8 cellular contexts compared by ENCODE assay signal in the genomic region with DNA sequence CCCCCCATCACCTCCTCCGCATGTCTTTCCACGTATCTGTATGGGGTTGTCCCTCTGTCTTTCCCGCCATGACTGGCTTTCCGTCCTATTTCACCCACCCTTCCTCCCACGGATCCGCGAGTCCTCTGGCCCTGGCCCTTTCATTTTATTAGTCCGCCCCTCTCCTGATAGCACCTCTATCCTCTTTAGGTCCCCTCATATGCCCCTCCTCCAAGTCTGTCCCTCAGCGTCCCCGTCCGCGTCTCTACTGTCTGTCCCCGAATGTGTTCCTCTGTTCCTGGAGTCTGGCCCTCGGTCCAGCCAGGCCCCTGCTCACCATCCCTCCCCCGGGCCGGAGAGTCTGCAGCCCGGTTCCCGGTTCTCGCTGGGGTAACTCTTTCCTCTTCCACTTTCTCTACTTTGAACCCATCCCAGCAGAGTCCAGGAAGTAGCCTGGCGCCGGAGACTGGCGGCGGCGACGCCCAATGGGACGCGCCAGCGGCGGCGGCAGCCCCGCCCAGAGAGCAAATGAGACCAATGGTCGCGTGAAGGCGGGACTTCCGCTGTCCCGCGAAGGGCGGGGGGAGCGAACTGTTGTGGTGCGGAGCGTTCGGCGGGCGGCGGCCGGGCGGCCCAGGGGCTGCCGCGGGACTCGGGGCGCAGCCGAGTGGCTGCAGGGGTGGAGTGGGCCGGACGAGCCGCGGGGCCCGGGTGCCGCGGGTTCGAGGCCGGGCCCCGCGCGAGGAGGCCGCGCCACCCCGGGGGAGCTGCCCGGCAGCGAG. TPM values are rescaled to one million over a fixed set of nuclear protein-coding genes. Genes with fewer than 3 reads are reported as not detected.
DNase-seq lines count a peak whose midpoint lies in the region; ATAC-seq and TF ChIP-seq lines count a peak whose summit lies in the region.

A gene with protein sequence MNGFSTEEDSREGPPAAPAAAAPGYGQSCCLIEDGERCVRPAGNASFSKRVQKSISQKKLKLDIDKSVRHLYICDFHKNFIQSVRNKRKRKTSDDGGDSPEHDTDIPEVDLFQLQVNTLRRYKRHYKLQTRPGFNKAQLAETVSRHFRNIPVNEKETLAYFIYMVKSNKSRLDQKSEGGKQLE (plus strand): TSS at position 576 of the 761 bp plus-strand sequence. CDS start 608 bp downstream, outside the sequence.

- peaks cover 63% of the 10 kb centered on the region for H3K36me3 Mint-ChIP-seq in CD4-positive, alpha-beta T cell (ENCODE audit: low read depth)
- peaks cover 30% of the 10 kb centered on the region for H3K36me3 Mint-ChIP-seq in activated CD4-positive, alpha-beta memory T cell treated with anti-CD3 and anti-CD28 coated beads for 36 hours

- peaks cover 0 to 10% (median 0%) of the 10 kb centered on the region in 4 donors for H3K36me3 ChIP-seq in right lobe of liver

- H3K4me1 ChIP-seq in right lobe of liver, result peaks cover 0 to 26% (median 3%) of the 10 kb centered on the region in 4 donors

- peak; percentile 85 for TF ChIP-seq POLR2A in right lobe of liver (IDR thresholded peaks at IDR 0.05)

- no peaks in the 10 kb centered on the region for H3K9me3 Mint-ChIP-seq in CD4-positive, alpha-beta T cell
- no peaks in the 10 kb centered on the region for H3K9me3 Mint-ChIP-seq in activated CD4-positive, alpha-beta memory T cell treated with anti-CD3 and anti-CD28 coated beads for 36 hours

- no peaks in the 10 kb centered on the region for H3K27me3 ChIP-seq in CD4-positive, alpha-beta T cell (ENCODE audit: control insufficient read depth, insufficient read depth, low read length)
- no peaks in the 10 kb centered on the region for H3K27me3 ChIP-seq in right lobe of liver

- POLR2A ChIA-PET in CD4-positive, alpha-beta T cell (lab: Charles Lee), result interaction anchor here (1.0 to 1.6 kb wide), 2 partner anchors 255 to 407 kb away, joined by 3 to 6 read pairs; a partner anchor contains a TSS
- POLR2A ChIA-PET in activated CD4-positive, alpha-beta memory T cell treated with anti-CD3 and anti-CD28 coated beads for 36 hours (lab: Charles Lee), result interaction anchor here (0.8 kb wide), 1 partner anchor 255 kb away, joined by 3 read pairs; a partner anchor contains a TSS

- peak within 1 kb of the TSS; percentile 73 to 98 (median 78) for H3K4me3 ChIP-seq in right lobe of liver

- peak within 1 kb of the TSS; percentile 73 for H3K27ac ChIP-seq in CD4-positive, alpha-beta T cell (ENCODE audit: low read depth, low read length)
- H3K27ac ChIP-seq in right lobe of liver, result peak within 1 kb of the TSS; percentile 49 to 79 (median 74)

- no peak for TF ChIP-seq CTCF in CD4-positive, alpha-beta T cell (IDR thresholded peaks at IDR 0.05)
- TF ChIP-seq CTCF in right lobe of liver (IDR thresholded peaks at IDR 0.05), result no peak

- CTCF ChIA-PET in CD4-positive, alpha-beta T cell (lab: Charles Lee), result no interaction called here
- CTCF ChIA-PET in activated CD4-positive, alpha-beta memory T cell treated with anti-CD3 and anti-CD28 coated beads for 36 hours (lab: Charles Lee), result interaction anchor here (1.3 kb wide), 1 partner anchor 373 kb away, joined by 5 read pairs; no protein-coding TSS in a partner anchor

- H3K9me3 ChIP-seq in CD4-positive, alpha-beta T cell (ENCODE audit: control insufficient read depth, low read length), result no peaks in the 10 kb centered on the region
- H3K9me3 ChIP-seq in right lobe of liver, result no peaks in the 10 kb centered on the region

- under 1% methylated on average over 43 of the region's 69 CpGs for WGBS in right lobe of liver (ENCODE audit: insufficient coverage, low coverage, low lambda C conversion rate, missing lambda C conversion rate)

- H3K27ac Mint-ChIP-seq in CD4-positive, alpha-beta T cell, result peak within 1 kb of the TSS; percentile 89
- H3K27ac Mint-ChIP-seq in activated CD4-positive, alpha-beta memory T cell treated with anti-CD3 and anti-CD28 coated beads for 36 hours, result peak within 1 kb of the TSS; percentile 94

- intact Hi-C loops in CD4-positive, alpha-beta T cell (cut with DNase I, micrococcal nuclease), result loop anchor here (2.0 to 10.0 kb wide), 7 partner anchors 253 to 492 kb away; a partner anchor contains a TSS
- intact Hi-C loops in activated CD4-positive, alpha-beta memory T cell treated with anti-CD3 and anti-CD28 coated beads for 36 hours (cut with micrococcal nuclease), result loop anchor here (1.0 to 5.0 kb wide), 5 partner anchors 255 to 413 kb away; a partner anchor contains a TSS
- intact Hi-C loops in right lobe of liver (cut with DNase I), result no loop called here

- DNase-seq in CD4-positive, alpha-beta T cell, result peak; percentile 90 to 97 (median 93)
- DNase-seq in NCI-H82 treated with DMSO at 0.1 percent for 48 hours (lab: John Stamatoyannopoulos, UW; ENCODE audit: unreplicated experiment), result peak; percentile 59
- peak; percentile 97 for DNase-seq in activated CD4-positive, alpha-beta memory T cell treated with anti-CD3 and anti-CD28 coated beads for 36 hours
- DNase-seq in dermis microvascular lymphatic vessel endothelial cell (ENCODE audit: low read depth in 2 of 2), result peak; percentile 82 to 93
- peak; percentile 96 to 97 (median 96) for DNase-seq in right lobe of liver
- peak; percentile 94 for DNase-seq in stimulated activated CD4-positive, alpha-beta T cell treated with anti-CD3 and anti-CD28 coated beads, Interleukin-4, amount 100 ng/mL, for 24 hours

- H3K27me3 Mint-ChIP-seq in CD4-positive, alpha-beta T cell, result no peaks in the 10 kb centered on the region
- H3K27me3 Mint-ChIP-seq in activated CD4-positive, alpha-beta memory T cell treated with anti-CD3 and anti-CD28 coated beads for 36 hours, result no peaks in the 10 kb centered on the region

- ATAC-seq in CD4-positive, alpha-beta T cell (ENCODE audit: poor library complexity), result peak; percentile 94
- ATAC-seq in GM19438 (IDR thresholded peaks at IDR 0.05; ENCODE audit: low read depth, unreplicated experiment) (peak; percentile 91), HG03571 (IDR thresholded peaks at IDR 0.05; ENCODE audit: unreplicated experiment) (peak; percentile 89), right lobe of liver (peak; percentile 97 to 99 (median 98))

- peak within 1 kb of the TSS; percentile 97 for H3K4me3 Mint-ChIP-seq in CD4-positive, alpha-beta T cell
- peak within 1 kb of the TSS; percentile 99 for H3K4me3 Mint-ChIP-seq in activated CD4-positive, alpha-beta memory T cell treated with anti-CD3 and anti-CD28 coated beads for 36 hours

- H3K4me1 Mint-ChIP-seq in CD4-positive, alpha-beta T cell (ENCODE audit: low read depth), result peaks cover 69% of the 10 kb centered on the region
- H3K4me1 Mint-ChIP-seq in activated CD4-positive, alpha-beta memory T cell treated with anti-CD3 and anti-CD28 coated beads for 36 hours (ENCODE audit: low read depth), result peaks cover 45% of the 10 kb centered on the region

RNA-seq across cellular contexts. Expression of the gene that starts here (rescaled TPM):
- 10 to 100 TPM; 32.2 to 33.6 TPM for total RNA-seq in CD4-positive, alpha-beta T cell
- 10 to 100 TPM; 32.0 to 34.2 TPM for total RNA-seq in activated CD4-positive, alpha-beta memory T cell treated with anti-CD3 and anti-CD28 coated beads for 36 hours
- total RNA-seq in dermis microvascular lymphatic vessel endothelial cell, result 16.8 and 28.2 TPM in 2 replicates
- total RNA-seq in right lobe of liver, result 10 to 100 TPM in 5 of 6 experiments, 1 to 10 TPM in 1; 9.7 to 24.9 (median 20.1) TPM

Comparison
In these comparisons a context has a peak if more than half of its experiments do, and no peak if none do; other contexts are left out.
1. Peak in every context shown above with its lines: DNase-seq, ATAC-seq, H3K4me3 ChIP-seq and H3K27ac ChIP-seq.
2. intact Hi-C loops: an anchor here in CD4-positive, alpha-beta T cell (2.0 to 10.0 kb wide) and activated CD4-positive, alpha-beta memory T cell treated with anti-CD3 and anti-CD28 coated beads for 36 hours (1.0 to 5.0 kb wide); none called in right lobe of liver.